10 cellular contexts compared by ENCODE assay signal in genomic region chrX:6694977-6695376, GRCh38.
"Had no signal": no experiment of that assay in that cellular context is flagged by ENCODE, and none has a peak within 500 bp of the region (broad histone marks: within the 10 kb centered on the region; RNA-seq: fewer than 3 reads in every experiment).

No MANE protein-coding gene starts in this region.

- H3K4me1 Mint-ChIP-seq: activated B cell treated with CpG ODN at 0.5 μM for 24 hours; activated CD4-positive, alpha-beta T cell treated with anti-CD3 and anti-CD28 coated beads, Interleukin-2, amount 10 ng/mL, durations not matched to agents 24 days and 14 days had no signal

- H3K27me3 Mint-ChIP-seq: activated B cell treated with CpG ODN at 0.5 μM for 24 hours; activated CD4-positive, alpha-beta T cell treated with anti-CD3 and anti-CD28 coated beads, Interleukin-2, amount 10 ng/mL, durations not matched to agents 24 days and 14 days had no signal

- H3K4me1 ChIP-seq: foreskin keratinocyte, right atrium auricular region had no signal

- ATAC-seq: foreskin keratinocyte, left ventricle myocardium superior had no signal

- H3K9me3 ChIP-seq: neutrophil, right atrium auricular region had no signal

- H3K27me3 ChIP-seq: foreskin keratinocyte, neutrophil, right atrium auricular region had no signal

- H3K27ac Mint-ChIP-seq: activated B cell treated with CpG ODN at 0.5 μM for 24 hours; activated CD4-positive, alpha-beta T cell treated with anti-CD3 and anti-CD28 coated beads, Interleukin-2, amount 10 ng/mL, durations not matched to agents 24 days and 14 days had no signal

- H3K36me3 ChIP-seq: neutrophil, right atrium auricular region had no signal

- H3K4me3 ChIP-seq: right atrium auricular region had no signal

- H3K4me3 Mint-ChIP-seq: activated B cell treated with CpG ODN at 0.5 μM for 24 hours; activated CD4-positive, alpha-beta T cell treated with anti-CD3 and anti-CD28 coated beads, Interleukin-2, amount 10 ng/mL, durations not matched to agents 24 days and 14 days had no signal

- H3K9me3 Mint-ChIP-seq: activated B cell treated with CpG ODN at 0.5 μM for 24 hours; activated CD4-positive, alpha-beta T cell treated with anti-CD3 and anti-CD28 coated beads, Interleukin-2, amount 10 ng/mL, durations not matched to agents 24 days and 14 days had no signal

- DNase-seq: activated B cell treated with CpG ODN at 0.5 μM for 24 hours; activated CD4-positive, alpha-beta T cell treated with anti-CD3 and anti-CD28 coated beads, Interleukin-2, amount 10 ng/mL, durations not matched to agents 24 days and 14 days; activated CD8-positive, alpha-beta memory T cell treated with anti-CD3 and anti-CD28 coated beads for 24 hours; activated naive CD4-positive, alpha-beta T cell treated with Interleukin-2 at 50 U/mL for 16 hours; foreskin keratinocyte; left ventricle myocardium superior; posterior cingulate gyrus; small intestine had no signal

- H3K27ac ChIP-seq: foreskin keratinocyte, neutrophil, right atrium auricular region had no signal
